13 cellular contexts compared by ENCODE assay signal in the genomic region with DNA sequence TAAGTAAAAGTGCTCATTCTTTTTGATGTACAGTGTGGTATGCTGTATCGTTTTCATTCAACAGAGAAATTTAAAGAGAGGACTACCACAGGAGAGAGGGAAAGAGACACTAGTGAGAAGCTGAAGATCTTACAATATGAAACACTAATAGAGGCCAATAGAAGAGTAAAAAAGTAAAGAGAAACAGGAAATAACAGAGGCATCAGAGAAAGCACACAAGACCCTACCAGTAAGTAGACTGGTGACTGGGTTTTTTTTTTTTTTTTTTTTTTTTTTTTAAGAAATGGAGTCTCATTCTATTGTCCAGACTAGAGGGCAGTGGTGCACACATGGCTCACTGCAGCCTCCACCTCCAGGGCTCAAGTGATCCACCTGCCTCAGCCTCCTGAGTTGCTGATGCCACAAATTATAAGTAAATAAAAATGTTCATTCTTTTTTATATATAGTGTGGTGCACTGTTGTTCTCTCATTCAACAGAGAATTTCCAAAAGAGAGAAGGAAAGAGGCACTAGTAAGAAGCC. TPM values are rescaled to one million over a fixed set of nuclear protein-coding genes. Genes with fewer than 3 reads are reported as not detected.
"Had no signal": no experiment of that assay in that cellular context is flagged by ENCODE, and none has a peak within 500 bp of the region (broad histone marks: within the 10 kb centered on the region; RNA-seq: fewer than 3 reads in every experiment).

No MANE protein-coding gene starts in this region.

- H3K27ac ChIP-seq: colonic mucosa, gastrocnemius medialis, heart right ventricle, neural progenitor cell, pancreas had no signal

- H3K27me3 ChIP-seq: colonic mucosa, gastrocnemius medialis, heart right ventricle, neural progenitor cell, pancreas, testis had no signal

- DNase-seq: activated B cell treated with CpG ODN at 0.5 μM for 24 hours; activated CD4-positive, alpha-beta T cell treated with anti-CD3 and anti-CD28 coated beads, Interleukin-2, amount 50 U/mL, for 4 hours; activated gamma-delta T cell; activated T-cell treated with anti-CD3 and anti-CD28 coated beads, Interleukin-2, amount 50 U/mL, for 1 hour; colonic mucosa; gastrocnemius medialis; heart right ventricle; pancreas; stimulated activated CD4-positive, alpha-beta T cell treated with anti-CD3 and anti-CD28 coated beads, Interleukin-4, amount 100 ng/mL, for 1 hour; stimulated activated naive CD8-positive, alpha-beta T cell treated with anti-CD3 and anti-CD28 coated beads, Interleukin-15, amount 100 ng/mL, for 72 hours; testis had no signal

- H3K27ac Mint-ChIP-seq: activated B cell treated with CpG ODN at 0.5 μM for 24 hours; activated naive CD8-positive, alpha-beta T cell; neural progenitor cell; stimulated activated naive CD8-positive, alpha-beta T cell treated with anti-CD3 and anti-CD28 coated beads, Interleukin-15, amount 100 ng/mL, for 72 hours had no signal

- H3K9me3 ChIP-seq: colonic mucosa, gastrocnemius medialis, heart right ventricle, pancreas, testis had no signal

- H3K4me1 Mint-ChIP-seq: activated B cell treated with CpG ODN at 0.5 μM for 24 hours, neural progenitor cell had no signal

- ATAC-seq: gastrocnemius medialis; heart right ventricle; pancreas; stimulated activated naive CD8-positive, alpha-beta T cell treated with anti-CD3 and anti-CD28 coated beads, Interleukin-15, amount 100 ng/mL, for 72 hours had no signal

- H3K4me3 Mint-ChIP-seq: activated B cell treated with CpG ODN at 0.5 μM for 24 hours; activated naive CD8-positive, alpha-beta T cell; neural progenitor cell; stimulated activated naive CD8-positive, alpha-beta T cell treated with anti-CD3 and anti-CD28 coated beads, Interleukin-15, amount 100 ng/mL, for 72 hours had no signal

- H3K9me3 Mint-ChIP-seq: activated B cell treated with CpG ODN at 0.5 μM for 24 hours; neural progenitor cell; stimulated activated naive CD8-positive, alpha-beta T cell treated with anti-CD3 and anti-CD28 coated beads, Interleukin-15, amount 100 ng/mL, for 72 hours had no signal

- H3K36me3 Mint-ChIP-seq: activated naive CD8-positive, alpha-beta T cell; neural progenitor cell had no signal

- H3K4me3 ChIP-seq: colonic mucosa, gastrocnemius medialis, heart right ventricle, neural progenitor cell, pancreas, testis had no signal

- H3K27me3 Mint-ChIP-seq: stimulated activated naive CD8-positive, alpha-beta T cell treated with anti-CD3 and anti-CD28 coated beads, Interleukin-15, amount 100 ng/mL, for 72 hours had no signal

- H3K4me1 ChIP-seq: colonic mucosa, gastrocnemius medialis, heart right ventricle, pancreas, testis had no signal

- H3K36me3 ChIP-seq: colonic mucosa, gastrocnemius medialis, heart right ventricle, neural progenitor cell, pancreas had no signal

RNA-seq across cellular contexts. Expression of a gene that starts 18.8 kb away (rescaled TPM):
- total RNA-seq: activated B cell treated with CpG ODN at 0.5 μM for 24 hours had no signal
